ENCODE assay signal across 13 cellular contexts in the genomic region with DNA sequence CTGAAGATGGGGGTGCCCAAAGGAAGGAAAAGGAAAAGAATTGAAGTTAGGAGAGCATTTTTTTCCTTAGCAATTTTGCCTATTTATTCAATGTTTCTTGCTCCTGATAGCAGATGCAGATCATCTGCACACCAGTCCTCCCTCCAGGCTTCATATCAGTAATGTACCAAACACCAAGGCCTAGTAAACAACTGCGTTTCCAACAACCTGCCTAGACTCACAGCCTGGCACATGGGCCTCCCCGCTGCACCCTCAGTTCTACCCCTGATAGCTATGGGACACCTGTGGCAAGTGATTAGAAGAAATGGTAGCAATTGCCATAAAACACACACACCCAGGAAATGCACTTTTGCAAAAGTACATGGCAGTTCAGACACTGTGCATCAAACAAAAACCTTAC. TPM values are rescaled to one million over a fixed set of nuclear protein-coding genes. Genes with fewer than 3 reads are reported as not detected.
DNase-seq lines count a peak whose midpoint lies in the region; ATAC-seq and TF ChIP-seq lines count a peak whose summit lies in the region.
"Had no signal": no experiment of that assay in that cellular context is flagged by ENCODE, and none has a peak within 500 bp of the region (broad histone marks: within the 10 kb centered on the region; RNA-seq: fewer than 3 reads in every experiment).

No MANE protein-coding gene starts in this region.

- peak in 57 of 76 experiments; percentile 4 to 71 (median 29) for DNase-seq in HUDEP-2 (lab: John Stamatoyannopoulos, UW; ENCODE audit: unreplicated experiment in 76 of 76)
- DNase-seq in erythroblast (lab: John Stamatoyannopoulos, UW): peak; percentile 46 to 88
- DNase-seq in nephron progenitor cell: no peak
- no peak for DNase-seq in GM19240 (ENCODE audit: insufficient read length, low spot score)
- no peak for DNase-seq in heart left ventricle
- DNase-seq in activated CD4-positive, alpha-beta T cell treated with anti-CD3 and anti-CD28 coated beads, Interleukin-2, amount 10 ng/mL, durations not matched to agents 7 days and 5 days: no peak
- DNase-seq: C1 segment of cervical spinal cord; Caco-2; CD8-positive, alpha-beta T cell; DMS153; DND-41; H7; HCEC 1CT had no signal

- POLR2A ChIA-PET in activated CD4-positive, alpha-beta T cell treated with anti-CD3 and anti-CD28 coated beads, Interleukin-2, amount 10 ng/mL, durations not matched to agents 7 days and 5 days (lab: Charles Lee): no interaction called here

- no peak overlapping the region for H3K4me3 Mint-ChIP-seq in nephron progenitor cell
- no peak overlapping the region for H3K4me3 Mint-ChIP-seq in activated CD4-positive, alpha-beta T cell treated with anti-CD3 and anti-CD28 coated beads, Interleukin-2, amount 10 ng/mL, durations not matched to agents 7 days and 5 days
- H3K4me3 Mint-ChIP-seq: CD8-positive, alpha-beta T cell had no signal

- H3K4me1 ChIP-seq in heart left ventricle: no peaks in the 10 kb centered on the region
- H3K4me1 ChIP-seq: Caco-2 had no signal

- H3K9me3 Mint-ChIP-seq in nephron progenitor cell: no peaks in the 10 kb centered on the region
- H3K9me3 Mint-ChIP-seq in activated CD4-positive, alpha-beta T cell treated with anti-CD3 and anti-CD28 coated beads, Interleukin-2, amount 10 ng/mL, durations not matched to agents 7 days and 5 days: no peaks in the 10 kb centered on the region
- H3K9me3 Mint-ChIP-seq: CD8-positive, alpha-beta T cell had no signal

- H3K9me3 ChIP-seq in heart left ventricle: no peaks in the 10 kb centered on the region
- H3K9me3 ChIP-seq: Caco-2 had no signal

- no peaks in the 10 kb centered on the region for H3K36me3 Mint-ChIP-seq in nephron progenitor cell (ENCODE audit: low read depth)
- H3K36me3 Mint-ChIP-seq in activated CD4-positive, alpha-beta T cell treated with anti-CD3 and anti-CD28 coated beads, Interleukin-2, amount 10 ng/mL, durations not matched to agents 7 days and 5 days (ENCODE audit: low read depth): no peaks in the 10 kb centered on the region
- H3K36me3 Mint-ChIP-seq: CD8-positive, alpha-beta T cell had no signal

- intact Hi-C loops in heart left ventricle (cut with DNase I): no loop called here

- WGBS in heart left ventricle, 4 donors: 93 to 98% (median 96%) methylated on average over 2 of the region's 2 CpGs

- H3K27me3 Mint-ChIP-seq in nephron progenitor cell (ENCODE audit: low read depth, poor library complexity): peaks cover 3% of the 10 kb centered on the region
- peaks cover 2% of the 10 kb centered on the region for H3K27me3 Mint-ChIP-seq in activated CD4-positive, alpha-beta T cell treated with anti-CD3 and anti-CD28 coated beads, Interleukin-2, amount 10 ng/mL, durations not matched to agents 7 days and 5 days

- H3K27ac ChIP-seq in heart left ventricle: no peak overlapping the region

- H3K4me3 ChIP-seq in heart left ventricle: no peak overlapping the region

- TF ChIP-seq CTCF in nephron progenitor cell (IDR thresholded peaks at IDR 0.05) (no peak), heart left ventricle (IDR thresholded peaks at IDR 0.05) (no peak)

- TF ChIP-seq POLR2A in erythroblast (IDR thresholded peaks at IDR 0.05; ENCODE audit: low read length) (peak; percentile 42), heart left ventricle (IDR thresholded peaks at IDR 0.05) (no peak)

- no peak for ATAC-seq in heart left ventricle
- ATAC-seq: CD8-positive, alpha-beta T cell had no signal

- no peaks in the 10 kb centered on the region for H3K27me3 ChIP-seq in heart left ventricle

- CTCF ChIA-PET in activated CD4-positive, alpha-beta T cell treated with anti-CD3 and anti-CD28 coated beads, Interleukin-2, amount 10 ng/mL, durations not matched to agents 7 days and 5 days (lab: Charles Lee): no interaction called here

- H3K4me1 Mint-ChIP-seq in nephron progenitor cell: no peaks in the 10 kb centered on the region
- peaks cover 2% of the 10 kb centered on the region for H3K4me1 Mint-ChIP-seq in activated CD4-positive, alpha-beta T cell treated with anti-CD3 and anti-CD28 coated beads, Interleukin-2, amount 10 ng/mL, durations not matched to agents 7 days and 5 days

- H3K36me3 ChIP-seq in heart left ventricle: no peaks in the 10 kb centered on the region

- H3K27ac Mint-ChIP-seq in nephron progenitor cell: peak overlapping the region; percentile 80
- H3K27ac Mint-ChIP-seq in activated CD4-positive, alpha-beta T cell treated with anti-CD3 and anti-CD28 coated beads, Interleukin-2, amount 10 ng/mL, durations not matched to agents 7 days and 5 days: no peak overlapping the region
- H3K27ac Mint-ChIP-seq: CD8-positive, alpha-beta T cell had no signal

RNA-seq across cellular contexts. Expression of a gene that starts 30.4 kb away (rescaled TPM):
- 100 to 1,000 TPM; 137 to 215 (median 164) TPM for total RNA-seq in heart left ventricle
- polyA plus RNA-seq in heart left ventricle: 100 to 1,000 TPM; 236 to 361 TPM
- total RNA-seq in activated CD4-positive, alpha-beta T cell treated with anti-CD3 and anti-CD28 coated beads, Interleukin-2, amount 10 ng/mL, durations not matched to agents 7 days and 5 days: 100 to 1,000 TPM; 709 to 827 TPM

Comparison
In these comparisons a context has a peak if more than half of its experiments do, and no peak if none do; other contexts are left out.
1. DNase-seq: peak in HUDEP-2 (57 of 76) and erythroblast (2 of 2); none in nephron progenitor cell (single experiment), GM19240 (single experiment), heart left ventricle (0 of 5) and activated CD4-positive, alpha-beta T cell treated with anti-CD3 and anti-CD28 coated beads, Interleukin-2, amount 10 ng/mL, durations not matched to agents 7 days and 5 days (single experiment).